Comparison of ENCODE assay signal across 8 cellular contexts in genomic region chr10:22648547-22648961, GRCh38.
DNase-seq lines count a peak whose midpoint lies in the region; ATAC-seq and TF ChIP-seq lines count a peak whose summit lies in the region.

No MANE protein-coding gene starts in this region.

- H3K9me3 Mint-ChIP-seq in activated naive CD4-positive, alpha-beta T cell treated with anti-CD3 and anti-CD28 coated beads, Interleukin-2, amount 50 U/mL, for 72 hours, result peaks cover 0 to 9% of the 10 kb centered on the region in 2 donors
- H3K9me3 Mint-ChIP-seq in naive B cell (no peaks in the 10 kb centered on the region), progenitor cell of endocrine pancreas (ENCODE audit: low read depth) (no peaks in the 10 kb centered on the region)

- H3K4me3 ChIP-seq in HFF-Myc (replicated peaks; ENCODE audit: low read depth, low read length) (no peak overlapping the region), gastrocnemius medialis (no peak overlapping the region), HAP-1 (no peak overlapping the region)

- no peak overlapping the region for H3K27ac ChIP-seq in gastrocnemius medialis

- H3K27me3 Mint-ChIP-seq in naive B cell (no peaks in the 10 kb centered on the region), progenitor cell of endocrine pancreas (no peaks in the 10 kb centered on the region)

- H3K27me3 ChIP-seq in gastrocnemius medialis (no peaks in the 10 kb centered on the region), HAP-1 (ENCODE audit: low read depth) (no peaks in the 10 kb centered on the region)

- no peak for TF ChIP-seq POLR2A in gastrocnemius medialis (IDR thresholded peaks at IDR 0.05)

- H3K4me3 Mint-ChIP-seq in naive B cell, result peak overlapping the region in 4 of 8 donors; percentile 39 to 86 (median 58)
- H3K4me3 Mint-ChIP-seq in progenitor cell of endocrine pancreas (ENCODE audit: low read depth), result no peak overlapping the region

- intact Hi-C loops in gastrocnemius medialis (cut with DNase I; ENCODE audit: low total_unique reads) (no loop called here), Right ventricle myocardium superior (cut with DNase I) (no loop called here)

- H3K9me3 ChIP-seq in gastrocnemius medialis (no peaks in the 10 kb centered on the region), HAP-1 (no peaks in the 10 kb centered on the region)

- peak; percentile 71 for DNase-seq in GM04504 (ENCODE audit: low read depth)
- DNase-seq in HFF-Myc (ENCODE audit: extremely low read depth, low read depth), result peak; percentile 20
- DNase-seq in activated naive CD4-positive, alpha-beta T cell treated with anti-CD3 and anti-CD28 coated beads, Interleukin-2, amount 50 U/mL, for 72 hours (ENCODE audit: low spot score in 2 of 2), result no peak
- DNase-seq in naive B cell, result no peak
- DNase-seq in progenitor cell of endocrine pancreas (ENCODE audit: low spot score, unreplicated experiment), result no peak
- no peak for DNase-seq in gastrocnemius medialis
- no peak for DNase-seq in HAP-1 (ENCODE audit: low spot score in 2 of 2)
- DNase-seq in Right ventricle myocardium superior, result no peak

- no peaks in the 10 kb centered on the region for H3K36me3 ChIP-seq in gastrocnemius medialis
- no peaks in the 10 kb centered on the region for H3K36me3 ChIP-seq in HAP-1 (replicated peaks)

- peaks cover 3 to 10% of the 10 kb centered on the region in 2 donors for H3K4me1 ChIP-seq in gastrocnemius medialis
- no peaks in the 10 kb centered on the region for H3K4me1 ChIP-seq in HAP-1

- H3K27ac Mint-ChIP-seq in activated naive CD4-positive, alpha-beta T cell treated with anti-CD3 and anti-CD28 coated beads, Interleukin-2, amount 50 U/mL, for 72 hours, result peak overlapping the region; percentile 89 to 97
- H3K27ac Mint-ChIP-seq in naive B cell, result peak overlapping the region in 3 of 6 donors; percentile 15 to 68 (median 30)
- no peak overlapping the region for H3K27ac Mint-ChIP-seq in progenitor cell of endocrine pancreas

- peaks cover 4 to 42% of the 10 kb centered on the region in 2 donors for H3K36me3 Mint-ChIP-seq in activated naive CD4-positive, alpha-beta T cell treated with anti-CD3 and anti-CD28 coated beads, Interleukin-2, amount 50 U/mL, for 72 hours
- H3K36me3 Mint-ChIP-seq in naive B cell, result no peaks in the 10 kb centered on the region
- H3K36me3 Mint-ChIP-seq in progenitor cell of endocrine pancreas (ENCODE audit: insufficient read depth), result no peaks in the 10 kb centered on the region

- in situ Hi-C loops in gastrocnemius medialis (cut with MboI; ENCODE audit: low sequenced_read_pairs in 4 of 4) (no loop called here), HAP-1 (cut with MboI; ENCODE audit: low sequenced_read_pairs) (no loop called here)

- TF ChIP-seq CTCF in HFF-Myc (IDR thresholded peaks at IDR 0.05; ENCODE audit: low read depth, low read length, missing control alignments) (no peak), progenitor cell of endocrine pancreas (IDR thresholded peaks at IDR 0.05; ENCODE audit: unreplicated experiment) (no peak), gastrocnemius medialis (IDR thresholded peaks at IDR 0.05 in 4 of 5, conservative IDR thresholded peaks at IDR 0.05 in 1 of 5) (no peak)

- peak; percentile 9 to 27 for ATAC-seq in activated naive CD4-positive, alpha-beta T cell treated with anti-CD3 and anti-CD28 coated beads, Interleukin-2, amount 50 U/mL, for 72 hours
- peak; percentile 27 to 29 for ATAC-seq in naive B cell (ENCODE audit: low read depth in 2 of 2)
- ATAC-seq in gastrocnemius medialis, result no peak
- ATAC-seq in Right ventricle myocardium superior (ENCODE audit: poor library complexity), result no peak

- H3K4me1 Mint-ChIP-seq in naive B cell, result peaks cover 71 to 91% (median 86%) of the 10 kb centered on the region in 3 donors
- H3K4me1 Mint-ChIP-seq in progenitor cell of endocrine pancreas (ENCODE audit: low read depth), result peaks cover 35% of the 10 kb centered on the region

Comparison
In these comparisons a context has a peak if more than half of its experiments do, and no peak if none do; other contexts are left out.
1. DNase-seq: peak in GM04504 (single experiment) and HFF-Myc (single experiment); none in activated naive CD4-positive, alpha-beta T cell treated with anti-CD3 and anti-CD28 coated beads, Interleukin-2, amount 50 U/mL, for 72 hours (0 of 2), naive B cell (single experiment), progenitor cell of endocrine pancreas (single experiment), gastrocnemius medialis (0 of 2), HAP-1 (0 of 2) and Right ventricle myocardium superior (single experiment).
2. ATAC-seq: peak in activated naive CD4-positive, alpha-beta T cell treated with anti-CD3 and anti-CD28 coated beads, Interleukin-2, amount 50 U/mL, for 72 hours (2 of 2) and naive B cell (2 of 2); none in gastrocnemius medialis (0 of 2) and Right ventricle myocardium superior (single experiment).